Comparison of ENCODE assay signal across 10 cellular contexts in the genomic region with DNA sequence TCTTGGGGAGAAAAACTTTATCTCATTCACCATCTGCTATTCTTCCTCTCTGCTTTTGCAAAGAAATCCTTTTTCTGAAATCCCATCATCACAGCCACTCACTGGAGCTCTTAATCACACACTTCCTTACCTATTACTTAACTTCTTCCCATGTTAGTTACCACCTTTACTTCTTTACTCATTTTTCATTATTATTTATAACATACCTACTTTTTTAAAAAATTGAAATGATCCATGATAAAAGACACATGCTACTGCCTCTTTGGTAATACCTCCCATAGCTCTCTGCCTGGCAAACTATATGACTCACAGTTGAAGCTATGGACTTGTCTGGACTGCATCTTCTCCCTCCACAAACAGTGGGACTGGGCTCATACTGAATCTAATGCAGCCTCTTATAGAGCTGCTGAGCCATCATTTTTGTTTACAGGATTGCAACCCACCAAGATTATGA.
A peak's percentile ranks its signal among the peaks of the same experiment; 100 is the strongest.
DNase-seq lines count a peak whose midpoint lies in the region; ATAC-seq lines count a peak whose summit lies in the region.
"Had no signal": no experiment of that assay in that cellular context is flagged by ENCODE, and none has a peak within 500 bp of the region (broad histone marks: within the 10 kb centered on the region; RNA-seq: fewer than 3 reads in every experiment).

No MANE protein-coding gene starts in this region.

- H3K56ac ChIP-seq in mesendoderm (ENCODE audit: low read length), result no peak overlapping the region

- H3K79me1 ChIP-seq in mesendoderm (ENCODE audit: low read length), result no peaks in the 10 kb centered on the region

- H3K79me2 ChIP-seq in mesendoderm (ENCODE audit: control insufficient read depth, insufficient read depth, low read length), result no peaks in the 10 kb centered on the region

- H2BK5ac ChIP-seq in mesendoderm (ENCODE audit: low read length), result no peak overlapping the region

- no peak overlapping the region for H4K5ac ChIP-seq in mesendoderm (ENCODE audit: low read length)

- H3K27ac ChIP-seq in mesendoderm (ENCODE audit: low read depth, low read length), result no peak overlapping the region

- peak; percentile 47 for DNase-seq in GM03348 (ENCODE audit: low spot score)
- peak; percentile 65 for DNase-seq in astrocyte of the hippocampus (ENCODE audit: low read depth, low spot score)
- peak; percentile 36 for DNase-seq in mesendoderm
- no peak for DNase-seq in foreskin melanocyte
- no peak for DNase-seq in islet precursor cell
- no peak for DNase-seq in left colon
- DNase-seq in COLO829 (ENCODE audit: low spot score), result no peak
- DNase-seq: activated T-cell treated with anti-CD3 and anti-CD28 coated beads, Interleukin-2, amount 50 U/mL, for 72 hours; NCI-H1092 treated with DMSO at 0.1 percent for 48 hours had no signal

- peak; percentile 39 for ATAC-seq in HG02798 (IDR thresholded peaks at IDR 0.05; ENCODE audit: poor library complexity, unreplicated experiment)
- no peak for ATAC-seq in left colon
- ATAC-seq: activated T-cell treated with anti-CD3 and anti-CD28 coated beads, Interleukin-2, amount 50 U/mL, for 72 hours had no signal

- H3K4me3 ChIP-seq in mesendoderm (ENCODE audit: low read length), result no peak overlapping the region

- H3K36me3 ChIP-seq in mesendoderm (ENCODE audit: control insufficient read depth, insufficient read depth, low read length), result no peaks in the 10 kb centered on the region

- H3K23ac ChIP-seq in mesendoderm (ENCODE audit: low read length), result no peak overlapping the region

- no peak overlapping the region for H3K9ac ChIP-seq in mesendoderm (ENCODE audit: low read length)

- no peak overlapping the region for H3K4ac ChIP-seq in mesendoderm (ENCODE audit: low read depth, low read length)

- H2AK5ac ChIP-seq in mesendoderm (ENCODE audit: low read length), result no peak overlapping the region

- H3K4me1 ChIP-seq in mesendoderm (ENCODE audit: control insufficient read depth, low read depth, low read length), result peaks cover 2% of the 10 kb centered on the region

- H3K27me3 ChIP-seq in mesendoderm (ENCODE audit: insufficient read depth, low read length, poor library complexity), result no peaks in the 10 kb centered on the region

- no peak overlapping the region for H4K8ac ChIP-seq in mesendoderm (ENCODE audit: low read depth, low read length)

- no peak overlapping the region for H2BK120ac ChIP-seq in mesendoderm (ENCODE audit: low read depth, low read length)

- no peak overlapping the region for H3K18ac ChIP-seq in mesendoderm (ENCODE audit: low read length)

- no peak overlapping the region for H2BK15ac ChIP-seq in mesendoderm (replicated peaks; ENCODE audit: low read depth)

- no peak overlapping the region for H3K4me2 ChIP-seq in mesendoderm (ENCODE audit: low read length)

- intact Hi-C loops in left colon (cut with DNase I, micrococcal nuclease), result no loop called here

Comparison
In these comparisons a context has a peak if more than half of its experiments do, and no peak if none do; other contexts are left out.
1. DNase-seq: peak in GM03348 (single experiment), astrocyte of the hippocampus (single experiment) and mesendoderm (single experiment); none in foreskin melanocyte (single experiment), islet precursor cell (single experiment), left colon (0 of 2) and COLO829 (single experiment).